ENCODE assay signal across 1 cellular context in the genomic region with DNA sequence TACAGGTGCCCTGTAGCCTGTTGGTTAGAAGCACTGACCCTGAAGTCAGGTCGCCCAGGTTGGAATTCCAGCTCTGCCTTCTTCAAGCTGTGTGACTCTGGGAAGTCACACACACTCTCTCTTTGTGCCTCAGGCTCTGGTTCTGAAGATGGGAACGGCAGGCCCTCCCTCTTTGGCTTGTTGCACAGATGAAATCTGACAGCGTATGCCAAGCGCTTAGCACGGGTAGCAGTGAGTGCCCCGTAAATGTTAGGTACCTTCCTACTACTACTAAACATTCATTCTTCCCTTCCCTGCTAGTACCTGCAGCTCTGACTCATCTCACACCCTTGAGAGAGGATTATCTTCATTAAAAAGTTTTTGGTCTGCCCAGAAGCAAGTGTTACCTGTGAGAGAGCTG.
TF ChIP-seq lines count a peak whose summit lies in the region.

No MANE protein-coding gene starts in this region.

TF ChIP-seq in WTC11, 78 proteins besides CTCF, POLR2A, EP300 and RAD21 (continued from another document):
- TF ChIP-seq CREM (CRISPR knock-in tag; IDR thresholded peaks at IDR 0.05) (no peak), OVOL2 (CRISPR knock-in tag; IDR thresholded peaks at IDR 0.05; ENCODE audit: borderline replicate concordance) (no peak)
- TF ChIP-seq, protein P1, sequence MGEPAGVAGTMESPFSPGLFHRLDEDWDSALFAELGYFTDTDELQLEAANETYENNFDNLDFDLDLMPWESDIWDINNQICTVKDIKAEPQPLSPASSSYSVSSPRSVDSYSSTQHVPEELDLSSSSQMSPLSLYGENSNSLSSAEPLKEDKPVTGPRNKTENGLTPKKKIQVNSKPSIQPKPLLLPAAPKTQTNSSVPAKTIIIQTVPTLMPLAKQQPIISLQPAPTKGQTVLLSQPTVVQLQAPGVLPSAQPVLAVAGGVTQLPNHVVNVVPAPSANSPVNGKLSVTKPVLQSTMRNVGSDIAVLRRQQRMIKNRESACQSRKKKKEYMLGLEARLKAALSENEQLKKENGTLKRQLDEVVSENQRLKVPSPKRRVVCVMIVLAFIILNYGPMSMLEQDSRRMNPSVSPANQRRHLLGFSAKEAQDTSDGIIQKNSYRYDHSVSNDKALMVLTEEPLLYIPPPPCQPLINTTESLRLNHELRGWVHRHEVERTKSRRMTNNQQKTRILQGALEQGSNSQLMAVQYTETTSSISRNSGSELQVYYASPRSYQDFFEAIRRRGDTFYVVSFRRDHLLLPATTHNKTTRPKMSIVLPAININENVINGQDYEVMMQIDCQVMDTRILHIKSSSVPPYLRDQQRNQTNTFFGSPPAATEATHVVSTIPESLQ (CRISPR knock-in tag; IDR thresholded peaks at IDR 0.05): no peak
- TF ChIP-seq, protein P2, sequence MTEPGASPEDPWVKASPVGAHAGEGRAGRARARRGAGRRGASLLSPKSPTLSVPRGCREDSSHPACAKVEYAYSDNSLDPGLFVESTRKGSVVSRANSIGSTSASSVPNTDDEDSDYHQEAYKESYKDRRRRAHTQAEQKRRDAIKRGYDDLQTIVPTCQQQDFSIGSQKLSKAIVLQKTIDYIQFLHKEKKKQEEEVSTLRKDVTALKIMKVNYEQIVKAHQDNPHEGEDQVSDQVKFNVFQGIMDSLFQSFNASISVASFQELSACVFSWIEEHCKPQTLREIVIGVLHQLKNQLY (CRISPR knock-in tag; IDR thresholded peaks at IDR 0.05): no peak
